In the genomic region with DNA sequence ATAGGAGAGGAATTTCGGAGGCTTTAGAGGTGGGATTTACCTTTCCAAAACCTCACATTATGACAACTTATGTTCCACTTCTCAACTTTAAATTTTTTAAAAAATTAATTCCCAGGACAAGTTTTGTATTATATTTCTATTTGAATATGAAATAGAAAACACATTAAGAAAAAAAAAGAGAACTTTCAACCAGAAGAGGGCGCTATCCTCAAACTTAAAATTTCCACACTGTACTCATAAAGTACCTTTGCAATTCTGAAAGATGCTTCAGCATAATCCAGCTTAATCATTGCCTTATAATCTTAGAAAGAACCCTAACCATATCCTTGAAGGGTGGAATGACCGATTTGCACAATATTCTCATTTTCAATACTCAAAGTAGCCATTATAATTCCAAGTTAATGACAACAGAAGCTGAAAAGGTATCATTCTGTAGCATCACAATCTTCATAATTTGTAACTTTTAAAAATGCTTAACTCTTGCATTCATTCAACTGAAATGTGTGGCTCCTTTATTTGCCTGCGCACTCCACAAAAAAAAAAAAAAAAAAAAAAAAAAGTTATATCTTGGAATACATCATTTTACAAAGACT, we compare ENCODE assay signal across 8 cellular contexts.
DNase-seq lines count a peak whose midpoint lies in the region; ATAC-seq and TF ChIP-seq lines count a peak whose summit lies in the region.

No MANE protein-coding gene starts in this region.

- H3K4me3 ChIP-seq in tibial artery: no peak overlapping the region

- H3K36me3 ChIP-seq in tibial artery: no peaks in the 10 kb centered on the region

- peak; percentile 11 for DNase-seq in SKM-1 treated with dmso at 0.1 percent for 144 hours (lab: John Stamatoyannopoulos, UW; ENCODE audit: unreplicated experiment)
- DNase-seq in SKM-1 (lab: John Stamatoyannopoulos, UW; ENCODE audit: unreplicated experiment): no peak
- DNase-seq in OCI-M1 (lab: John Stamatoyannopoulos, UW): peak; percentile 68
- peak; percentile 85 for DNase-seq in fibroblast of peridontal ligament (ENCODE audit: extremely low read depth)
- DNase-seq in tibial artery: no peak
- DNase-seq in occipital lobe (lab: John Stamatoyannopoulos, UW): no peak

- intact Hi-C loops in tibial artery (cut with DNase I; ENCODE audit: low total_unique reads): no loop called here

- H3K27ac ChIP-seq in tibial artery: no peak overlapping the region

- no peak for ATAC-seq in GM21576 (IDR thresholded peaks at IDR 0.05; ENCODE audit: unreplicated experiment)
- no peak for ATAC-seq in HG02981 (IDR thresholded peaks at IDR 0.05; ENCODE audit: unreplicated experiment)

- H3K27me3 ChIP-seq in tibial artery: no peaks in the 10 kb centered on the region

- peak; percentile 22 to 30 for TF ChIP-seq CTCF in tibial artery (IDR thresholded peaks at IDR 0.05)

- no peaks in the 10 kb centered on the region for H3K9me3 ChIP-seq in tibial artery

- H3K4me1 ChIP-seq in tibial artery: no peaks in the 10 kb centered on the region

Comparison
In these comparisons a context has a peak if more than half of its experiments do, and no peak if none do; other contexts are left out.
1. DNase-seq: peak in SKM-1 treated with dmso at 0.1 percent for 144 hours (single experiment), OCI-M1 (single experiment) and fibroblast of peridontal ligament (single experiment); none in SKM-1 (single experiment), tibial artery (0 of 2) and occipital lobe (single experiment).